ENCODE assay signal across 12 cellular contexts in genomic region chr17:41973457-41973856, GRCh38. TPM values are rescaled to one million over a fixed set of nuclear protein-coding genes. Genes with fewer than 3 reads are reported as not detected.
DNase-seq lines count a peak whose midpoint lies in the region; ATAC-seq and TF ChIP-seq lines count a peak whose summit lies in the region.
"Had no signal": no experiment of that assay in that cellular context is flagged by ENCODE, and none has a peak within 500 bp of the region (broad histone marks: within the 10 kb centered on the region; RNA-seq: fewer than 3 reads in every experiment).

No MANE protein-coding gene starts in this region.

- H3K4me3 ChIP-seq in cardiac muscle cell, result no peak overlapping the region
- H3K4me3 ChIP-seq in transverse colon, result no peak overlapping the region

- TF ChIP-seq POLR2A in transverse colon (IDR thresholded peaks at IDR 0.05), result no peak

- H3K27me3 ChIP-seq in cardiac muscle cell, result no peaks in the 10 kb centered on the region
- no peaks in the 10 kb centered on the region for H3K27me3 ChIP-seq in transverse colon

- no peaks in the 10 kb centered on the region for H3K9me3 Mint-ChIP-seq in neural crest cell
- H3K9me3 Mint-ChIP-seq: activated T-cell treated with anti-CD3 and anti-CD28 coated beads, Interleukin-2, amount 50 U/mL, for 72 hours had no signal

- H3K27ac ChIP-seq in cardiac muscle cell, result peak overlapping the region; percentile 60
- H3K27ac ChIP-seq in epithelial cell of prostate, result peak overlapping the region; percentile 19
- H3K27ac ChIP-seq in transverse colon, result peak overlapping the region in 2 of 4 donors; percentile 29 to 45

- DNase-seq in cardiac muscle cell (ENCODE audit: low read depth in 1 of 2, low spot score in 1 of 2) (no peak), cardiac septum (ENCODE audit: low spot score) (no peak), epithelial cell of prostate (ENCODE audit: low read depth, low spot score) (no peak), neural crest cell (ENCODE audit: low read depth, low spot score) (no peak), NCI-H510A treated with DMSO at 0.1 percent for 48 hours (lab: John Stamatoyannopoulos, UW) (no peak), transverse colon (no peak)
- DNase-seq: activated T-cell treated with anti-CD3 and anti-CD28 coated beads, Interleukin-2, amount 50 U/mL, for 72 hours; central memory CD4-positive, alpha-beta T cell; NCI-H226; stimulated activated CD4-positive, alpha-beta T cell treated with anti-CD3 and anti-CD28 coated beads, Interleukin-2, amount 100 ng/mL, for 48 hours had no signal

- H3K4me1 ChIP-seq in cardiac muscle cell (ENCODE audit: low read depth) (no peaks in the 10 kb centered on the region), transverse colon (peaks cover 0 to 33% (median 7%) of the 10 kb centered on the region in 4 donors)

- peak overlapping the region; percentile 61 for H3K4me3 Mint-ChIP-seq in neural crest cell
- H3K4me3 Mint-ChIP-seq: activated T-cell treated with anti-CD3 and anti-CD28 coated beads, Interleukin-2, amount 50 U/mL, for 72 hours had no signal

- in situ Hi-C loops in transverse colon (cut with MboI; ENCODE audit: low pct_ligation_motif_present in 1 of 4, low pct_unique_long_range_greater_than_20kb in 1 of 4, low sequenced_read_pairs in 3 of 4), result no loop called here

- intact Hi-C loops in cardiac septum (cut with DNase I), result no loop called here
- intact Hi-C loops in transverse colon (cut with DNase I; ENCODE audit: low total_unique reads), result no loop called here

- 75 to 86% methylated on average over 2 to 21 of the region's 21 CpGs for WGBS in transverse colon (ENCODE audit: low coverage in 1 of 2), 2 donors

- peaks cover 7% of the 10 kb centered on the region for H3K27me3 Mint-ChIP-seq in neural crest cell (ENCODE audit: low read depth)

- peaks cover 33% of the 10 kb centered on the region for H3K36me3 Mint-ChIP-seq in neural crest cell (ENCODE audit: low read depth)

- ATAC-seq in HG03039 (IDR thresholded peaks at IDR 0.05; ENCODE audit: unreplicated experiment), result no peak
- ATAC-seq in GM21619 (IDR thresholded peaks at IDR 0.05; ENCODE audit: unreplicated experiment), result no peak
- ATAC-seq: activated T-cell treated with anti-CD3 and anti-CD28 coated beads, Interleukin-2, amount 50 U/mL, for 72 hours had no signal

- H3K36me3 ChIP-seq in cardiac muscle cell, result peaks cover 43% of the 10 kb centered on the region
- peaks cover 0 to 45% (median 22%) of the 10 kb centered on the region in 4 donors for H3K36me3 ChIP-seq in transverse colon

- TF ChIP-seq EP300 in transverse colon (IDR thresholded peaks at IDR 0.05; ENCODE audit: low read depth), result no peak

- H3K9me3 ChIP-seq in cardiac muscle cell (ENCODE audit: low read depth) (no peaks in the 10 kb centered on the region), transverse colon (no peaks in the 10 kb centered on the region)

- no peak overlapping the region for H3K27ac Mint-ChIP-seq in neural crest cell (ENCODE audit: unreplicated experiment)
- H3K27ac Mint-ChIP-seq: activated T-cell treated with anti-CD3 and anti-CD28 coated beads, Interleukin-2, amount 50 U/mL, for 72 hours had no signal

- TF ChIP-seq CTCF in cardiac muscle cell (IDR thresholded peaks at IDR 0.05; ENCODE audit: low read depth, low read length) (no peak), neural crest cell (conservative IDR thresholded peaks at IDR 0.05) (no peak), transverse colon (IDR thresholded peaks at IDR 0.05) (no peak)

- H3K4me1 Mint-ChIP-seq in neural crest cell, result peaks cover 26% of the 10 kb centered on the region

RNA-seq across cellular contexts. Expression of gene CNP, which starts 6.9 kb away (rescaled TPM):
- 69.0 and 70.0 TPM in 2 replicates for total RNA-seq in cardiac muscle cell
- polyA plus RNA-seq in cardiac muscle cell, result 79.4 and 82.8 TPM in 2 replicates
- 24.2 TPM for total RNA-seq in cardiac septum
- total RNA-seq in neural crest cell, result 213 and 230 TPM in 2 replicates
- 100 to 1,000 TPM in 1 of 4 donors, 10 to 100 TPM in 3; 32.6 to 133 (median 54.2) TPM for total RNA-seq in transverse colon

RNA-seq across cellular contexts. Expression of gene ODAD4, which starts 43.0 kb away (rescaled TPM):
- total RNA-seq in cardiac muscle cell, result 2.6 and 4.5 TPM in 2 replicates
- 3.2 and 8.0 TPM in 2 replicates for polyA plus RNA-seq in cardiac muscle cell
- 0.54 TPM for total RNA-seq in cardiac septum
- 4.2 and 4.8 TPM in 2 replicates for total RNA-seq in neural crest cell
- total RNA-seq in transverse colon, result under 1 TPM in 2 of 4 donors, not detected in 2; 0.32 to 0.55 TPM

RNA-seq across cellular contexts. Expression of gene DNAJC7, which starts 43.8 kb away (rescaled TPM):
- total RNA-seq in cardiac muscle cell (66.6 and 79.2 TPM in 2 replicates), cardiac septum (77.4 TPM), neural crest cell (126 and 138 TPM in 2 replicates), transverse colon (10 to 100 TPM; 18.1 to 87.5 (median 64.5) TPM)
- 83.8 and 90.0 TPM in 2 replicates for polyA plus RNA-seq in cardiac muscle cell

RNA-seq across cellular contexts. Expression of gene NKIRAS2, which starts 46.4 kb away (rescaled TPM):
- total RNA-seq in cardiac muscle cell (113 and 125 TPM in 2 replicates), cardiac septum (50.7 TPM), neural crest cell (59.2 and 60.2 TPM in 2 replicates), transverse colon (10 to 100 TPM; 20.5 to 52.7 (median 35.0) TPM)
- polyA plus RNA-seq in cardiac muscle cell, result 98.2 and 107 TPM in 2 replicates

RNA-seq across cellular contexts. Expression of gene ACLY, which starts 54.7 kb away (rescaled TPM):
- total RNA-seq in cardiac muscle cell (96.3 and 155 TPM in 2 replicates), cardiac septum (33.6 TPM), neural crest cell (421 and 422 TPM in 2 replicates), transverse colon (10 to 100 TPM; 39.2 to 69.2 (median 51.9) TPM)
- polyA plus RNA-seq in cardiac muscle cell, result 71.5 and 89.2 TPM in 2 replicates
